ENCODE assay signal across 9 cellular contexts in the genomic region with DNA sequence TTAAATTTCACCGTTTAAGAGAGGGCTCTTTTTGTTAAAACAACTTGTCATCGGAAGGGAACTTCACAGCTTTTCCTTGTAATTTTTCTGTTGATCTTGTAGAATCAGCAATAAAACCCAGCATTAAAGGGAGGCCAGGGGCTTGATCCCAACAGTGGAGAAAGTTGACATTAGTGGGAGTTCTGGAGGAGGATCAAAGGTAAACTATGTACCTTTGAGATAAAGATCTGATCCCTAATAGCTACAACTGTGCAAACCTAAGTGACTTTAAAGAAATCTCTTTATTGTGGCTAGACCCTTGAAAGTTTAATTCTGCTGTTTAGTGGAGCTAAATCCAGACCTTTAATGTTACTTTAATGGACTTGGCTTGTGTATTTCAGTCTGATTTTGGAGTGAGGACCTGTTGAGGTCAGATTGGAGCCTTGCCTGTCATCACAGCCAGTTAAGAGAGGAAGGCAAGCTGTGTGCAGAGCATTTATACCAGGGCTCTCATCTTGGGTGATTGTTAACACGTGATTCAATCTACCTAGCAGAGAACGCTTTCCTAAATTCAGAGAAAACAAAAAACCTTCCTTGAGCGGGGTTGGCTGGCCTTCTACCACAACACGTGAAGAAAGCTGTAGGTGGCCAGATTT. TPM values are rescaled to one million over a fixed set of nuclear protein-coding genes. Genes with fewer than 3 reads are reported as not detected.
A peak's percentile ranks its signal among the peaks of the same experiment; 100 is the strongest.
DNase-seq lines count a peak whose midpoint lies in the region; ATAC-seq and TF ChIP-seq lines count a peak whose summit lies in the region.
"Had no signal": no experiment of that assay in that cellular context is flagged by ENCODE, and none has a peak within 500 bp of the region (broad histone marks: within the 10 kb centered on the region; RNA-seq: fewer than 3 reads in every experiment).

No MANE protein-coding gene starts in this region.

- no CpG with 5 or more reads among the region's 6 CpGs for WGBS in H9 (ENCODE audit: extremely low coverage, insufficient read length, low lambda C conversion rate)

- H3K9me3 Mint-ChIP-seq in H9 (peaks cover 9 to 53% of the 10 kb centered on the region in 2 experiments; a peak in 4 of 5 replicates), memory B cell (no peaks in the 10 kb centered on the region)
- no peaks in the 10 kb centered on the region for H3K9me3 Mint-ChIP-seq in activated naive CD4-positive, alpha-beta T cell treated with anti-CD3 and anti-CD28 coated beads, Interleukin-2, amount 10 ng/mL, durations not matched to agents 7 days and 5 days

- DNase-seq in AG04449 (ENCODE audit: low read depth, low spot score) (no peak), H9 (no peak), memory B cell (ENCODE audit: low spot score in 2 of 2) (no peak), middle frontal gyrus (ENCODE audit: extremely low spot score, low spot score) (no peak)
- peak; percentile 50 for DNase-seq in activated naive CD4-positive, alpha-beta T cell treated with anti-CD3 and anti-CD28 coated beads, Interleukin-2, amount 10 ng/mL, durations not matched to agents 7 days and 5 days

- H3K4me1 Mint-ChIP-seq in H9 (peaks cover 22 to 28% of the 10 kb centered on the region in 2 experiments), memory B cell (peaks cover 17% of the 10 kb centered on the region)
- peaks cover 45% of the 10 kb centered on the region for H3K4me1 Mint-ChIP-seq in activated naive CD4-positive, alpha-beta T cell treated with anti-CD3 and anti-CD28 coated beads, Interleukin-2, amount 10 ng/mL, durations not matched to agents 7 days and 5 days

- H2BK15ac ChIP-seq in H9 (ENCODE audit: low read depth, low read length) = no peak overlapping the region

- H3K4me3 Mint-ChIP-seq in H9 (peak overlapping the region; percentile 74 to 95), memory B cell (peak overlapping the region; percentile 97)
- peak overlapping the region; percentile 100 for H3K4me3 Mint-ChIP-seq in activated naive CD4-positive, alpha-beta T cell treated with anti-CD3 and anti-CD28 coated beads, Interleukin-2, amount 10 ng/mL, durations not matched to agents 7 days and 5 days

- TF ChIP-seq CTCF in AG04449 (IDR thresholded peaks at IDR 0.05; ENCODE audit: insufficient read depth, low read length, missing control alignments) = no peak
- no peak for TF ChIP-seq CTCF in H9 (conservative IDR thresholded peaks at IDR 0.05)

- H3K4me3 ChIP-seq in AG04449 (ENCODE audit: low read depth, low read length) = peak overlapping the region; percentile 70

- no peaks in the 10 kb centered on the region for H3K79me1 ChIP-seq in H9 (ENCODE audit: insufficient read depth, low read depth, low read length, poor library complexity, severe bottlenecking)

- H2BK20ac ChIP-seq in H9 (ENCODE audit: low read depth, low read length, poor library complexity, severe bottlenecking) = no peak overlapping the region

- H2BK5ac ChIP-seq in H9 (ENCODE audit: insufficient read length, low read length) = no peak overlapping the region

- peak overlapping the region; percentile 55 for H3K4me2 ChIP-seq in H9 (ENCODE audit: insufficient read depth, insufficient read length, low read length)

- H3K36me3 Mint-ChIP-seq in H9 (ENCODE audit: insufficient read depth in 1 of 3, low read depth in 3 of 3) (peaks cover 2 to 5% (median 2%) of the 10 kb centered on the region in 3 experiments; a peak in 4 of 7 replicates), memory B cell (peaks cover 4% of the 10 kb centered on the region)
- H3K36me3 Mint-ChIP-seq in activated naive CD4-positive, alpha-beta T cell treated with anti-CD3 and anti-CD28 coated beads, Interleukin-2, amount 10 ng/mL, durations not matched to agents 7 days and 5 days = peaks cover 29% of the 10 kb centered on the region

- H3K56ac ChIP-seq in H9 (ENCODE audit: insufficient read length, low read depth, low read length) = no peak overlapping the region

- H2BK120ac ChIP-seq in H9 (ENCODE audit: low read depth, low read length, poor library complexity, severe bottlenecking) = no peak overlapping the region

- no peak overlapping the region for H4K8ac ChIP-seq in H9 (replicated peaks; ENCODE audit: insufficient read length, low read depth, low read length)

- no peak overlapping the region for H3K18ac ChIP-seq in H9 (ENCODE audit: insufficient read length, low read depth, low read length)

- H2BK12ac ChIP-seq in H9 (ENCODE audit: insufficient read length, low read depth, low read length) = no peak overlapping the region

- H3K27me3 Mint-ChIP-seq in H9 (ENCODE audit: low read depth) = peaks cover 33% of the 10 kb centered on the region
- H3K27me3 Mint-ChIP-seq in activated naive CD4-positive, alpha-beta T cell treated with anti-CD3 and anti-CD28 coated beads, Interleukin-2, amount 10 ng/mL, durations not matched to agents 7 days and 5 days = no peaks in the 10 kb centered on the region
- no peaks in the 10 kb centered on the region for H3K27me3 Mint-ChIP-seq in memory B cell

- H3K9ac ChIP-seq in H9 (ENCODE audit: extremely low read depth, insufficient read length, low read length) = peak overlapping the region; percentile 55

- H3K79me2 ChIP-seq in H9 (ENCODE audit: insufficient read depth, low read length) = no peaks in the 10 kb centered on the region

- H3K4me1 ChIP-seq in H9 (ENCODE audit: insufficient read depth, low read length) = peaks cover 2% of the 10 kb centered on the region; the same call in 1 of the 2 replicates
- H3K4me1 ChIP-seq: prostate gland had no signal

- H2AK5ac ChIP-seq in H9 (ENCODE audit: insufficient read length, low read length) = no peak overlapping the region

- no peak overlapping the region for H3K23ac ChIP-seq in H9 (ENCODE audit: insufficient read length, low read depth, low read length)

- H2AFZ ChIP-seq in H9 (ENCODE audit: low read length) = no peak overlapping the region

- no peaks in the 10 kb centered on the region for H4K20me1 ChIP-seq in H9 (ENCODE audit: control insufficient read depth, insufficient read depth, insufficient read length)

- H3K4ac ChIP-seq in H9 (ENCODE audit: low read depth, low read length) = no peak overlapping the region

- no peak overlapping the region for H3K27ac ChIP-seq in H9 (ENCODE audit: insufficient read length, low read depth, low read length)
- H3K27ac ChIP-seq: prostate gland had no signal

- H3T11ph ChIP-seq in H9 (ENCODE audit: low read length) = no peak overlapping the region

- ATAC-seq in memory B cell (ENCODE audit: low read depth) (no peak), HG03460 (IDR thresholded peaks at IDR 0.05; ENCODE audit: unreplicated experiment) (no peak), HG03457 (IDR thresholded peaks at IDR 0.05; ENCODE audit: unreplicated experiment) (no peak), HG03342 (IDR thresholded peaks at IDR 0.05; ENCODE audit: unreplicated experiment) (no peak)

- no peak overlapping the region for H4K91ac ChIP-seq in H9 (ENCODE audit: insufficient read length, low read depth, low read length)

- H3K9me3 ChIP-seq in H9 (ENCODE audit: control insufficient read depth, low read depth, low read length) = peaks cover 25% of the 10 kb centered on the region
- H3K9me3 ChIP-seq: prostate gland had no signal

- H3K23me2 ChIP-seq in H9 (ENCODE audit: insufficient read length, low read depth, low read length, poor library complexity, severe bottlenecking) = peaks cover 9% of the 10 kb centered on the region

- CTCF ChIA-PET in AG04449 (lab: Yijun Ruan, JAX) = no interaction called here
- CTCF ChIA-PET in activated naive CD4-positive, alpha-beta T cell treated with anti-CD3 and anti-CD28 coated beads, Interleukin-2, amount 10 ng/mL, durations not matched to agents 7 days and 5 days (lab: Charles Lee) = interaction anchor here (1.0 to 1.8 kb wide), 4 partner anchors 16 to 104 kb away, joined by 3 to 7 read pairs (median 5); no protein-coding TSS in a partner anchor

- no peak overlapping the region for H3K14ac ChIP-seq in H9 (ENCODE audit: insufficient read depth, low read length)

- no peak overlapping the region for H3K27ac Mint-ChIP-seq in H9
- peak overlapping the region; percentile 100 for H3K27ac Mint-ChIP-seq in activated naive CD4-positive, alpha-beta T cell treated with anti-CD3 and anti-CD28 coated beads, Interleukin-2, amount 10 ng/mL, durations not matched to agents 7 days and 5 days
- peak overlapping the region; percentile 97 for H3K27ac Mint-ChIP-seq in memory B cell

- H3K27me3 ChIP-seq in H9 (ENCODE audit: insufficient read depth, low read length) = peaks cover 6% of the 10 kb centered on the region; the same call in 1 of the 2 replicates

- POLR2A ChIA-PET in AG04449 (lab: Yijun Ruan, JAX) = interaction anchor here (1.6 kb wide), 1 partner anchor 23 kb away, joined by 5 read pairs; no protein-coding TSS in a partner anchor

- H4K5ac ChIP-seq in H9 (ENCODE audit: insufficient read length, low read depth, low read length) = no peak overlapping the region

RNA-seq across cellular contexts. Expression of gene DOCK11, which starts 1.7 kb away (rescaled TPM):
- 6.2 and 6.5 TPM in 2 replicates for total RNA-seq in H9 (2021)

Comparison
In these comparisons a context has a peak if more than half of its experiments do, and no peak if none do; other contexts are left out.
1. H3K27ac Mint-ChIP-seq: peak in activated naive CD4-positive, alpha-beta T cell treated with anti-CD3 and anti-CD28 coated beads, Interleukin-2, amount 10 ng/mL, durations not matched to agents 7 days and 5 days (single experiment) and memory B cell (single experiment); none in H9 (0 of 3).
2. Peak in every context shown above with its lines, with median percentiles within 50 percentile points of each other: H3K4me3 Mint-ChIP-seq.